In genomic region chr9:2159521-2160417, GRCh38 we compare ENCODE assay signal across 1 cellular context.
TF ChIP-seq lines count a peak whose summit lies in the region.

No MANE protein-coding gene starts in this region.

TF ChIP-seq in GM12878, 131 proteins besides CTCF, POLR2A, EP300 and RAD21 (continued from another document):
- TF ChIP-seq IRF3 (IDR thresholded peaks at IDR 0.05) (no peak), HDGF (IDR thresholded peaks at IDR 0.05) (no peak), BACH1 (IDR thresholded peaks at IDR 0.05; ENCODE audit: borderline replicate concordance) (no peak), NFIC (IDR thresholded peaks at IDR 0.05; ENCODE audit: low read depth, low read length) (no peak), ZBTB40 (IDR thresholded peaks at IDR 0.05; ENCODE audit: borderline replicate concordance) (no peak), PML (IDR thresholded peaks at IDR 0.05; ENCODE audit: low read length) (no peak), PAX8 (IDR thresholded peaks at IDR 0.05) (no peak), PKNOX1 (IDR thresholded peaks at IDR 0.05) (no peak), SUZ12 (IDR thresholded peaks at IDR 0.05; ENCODE audit: unreplicated experiment) (no peak), RUNX3 (IDR thresholded peaks at IDR 0.05; ENCODE audit: low read length) (no peak)
